1 cellular context compared by ENCODE assay signal in the genomic region with DNA sequence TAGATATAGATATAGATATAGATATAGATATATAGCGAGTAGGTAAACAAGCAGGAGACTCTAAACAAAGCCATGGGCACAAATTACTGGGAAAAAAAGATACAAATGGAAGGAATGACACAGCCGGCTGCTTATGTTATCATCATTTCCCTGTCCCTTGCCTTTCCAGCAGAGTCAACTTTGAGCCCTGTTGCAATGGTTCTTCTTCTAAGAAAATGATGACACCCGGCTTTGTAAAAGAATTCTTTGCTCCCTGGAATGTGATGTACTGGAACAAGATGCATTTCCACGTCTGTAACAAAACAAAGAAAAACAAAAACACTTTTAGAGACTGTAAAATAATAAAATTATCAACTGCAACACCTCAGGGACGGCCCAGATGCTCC.
TF ChIP-seq lines count a peak whose summit lies in the region.

No MANE protein-coding gene starts in this region.

TF ChIP-seq in GM23338, 12 proteins besides CTCF, POLR2A, EP300 and RAD21 (continued from another document):
- TF ChIP-seq, protein P1, sequence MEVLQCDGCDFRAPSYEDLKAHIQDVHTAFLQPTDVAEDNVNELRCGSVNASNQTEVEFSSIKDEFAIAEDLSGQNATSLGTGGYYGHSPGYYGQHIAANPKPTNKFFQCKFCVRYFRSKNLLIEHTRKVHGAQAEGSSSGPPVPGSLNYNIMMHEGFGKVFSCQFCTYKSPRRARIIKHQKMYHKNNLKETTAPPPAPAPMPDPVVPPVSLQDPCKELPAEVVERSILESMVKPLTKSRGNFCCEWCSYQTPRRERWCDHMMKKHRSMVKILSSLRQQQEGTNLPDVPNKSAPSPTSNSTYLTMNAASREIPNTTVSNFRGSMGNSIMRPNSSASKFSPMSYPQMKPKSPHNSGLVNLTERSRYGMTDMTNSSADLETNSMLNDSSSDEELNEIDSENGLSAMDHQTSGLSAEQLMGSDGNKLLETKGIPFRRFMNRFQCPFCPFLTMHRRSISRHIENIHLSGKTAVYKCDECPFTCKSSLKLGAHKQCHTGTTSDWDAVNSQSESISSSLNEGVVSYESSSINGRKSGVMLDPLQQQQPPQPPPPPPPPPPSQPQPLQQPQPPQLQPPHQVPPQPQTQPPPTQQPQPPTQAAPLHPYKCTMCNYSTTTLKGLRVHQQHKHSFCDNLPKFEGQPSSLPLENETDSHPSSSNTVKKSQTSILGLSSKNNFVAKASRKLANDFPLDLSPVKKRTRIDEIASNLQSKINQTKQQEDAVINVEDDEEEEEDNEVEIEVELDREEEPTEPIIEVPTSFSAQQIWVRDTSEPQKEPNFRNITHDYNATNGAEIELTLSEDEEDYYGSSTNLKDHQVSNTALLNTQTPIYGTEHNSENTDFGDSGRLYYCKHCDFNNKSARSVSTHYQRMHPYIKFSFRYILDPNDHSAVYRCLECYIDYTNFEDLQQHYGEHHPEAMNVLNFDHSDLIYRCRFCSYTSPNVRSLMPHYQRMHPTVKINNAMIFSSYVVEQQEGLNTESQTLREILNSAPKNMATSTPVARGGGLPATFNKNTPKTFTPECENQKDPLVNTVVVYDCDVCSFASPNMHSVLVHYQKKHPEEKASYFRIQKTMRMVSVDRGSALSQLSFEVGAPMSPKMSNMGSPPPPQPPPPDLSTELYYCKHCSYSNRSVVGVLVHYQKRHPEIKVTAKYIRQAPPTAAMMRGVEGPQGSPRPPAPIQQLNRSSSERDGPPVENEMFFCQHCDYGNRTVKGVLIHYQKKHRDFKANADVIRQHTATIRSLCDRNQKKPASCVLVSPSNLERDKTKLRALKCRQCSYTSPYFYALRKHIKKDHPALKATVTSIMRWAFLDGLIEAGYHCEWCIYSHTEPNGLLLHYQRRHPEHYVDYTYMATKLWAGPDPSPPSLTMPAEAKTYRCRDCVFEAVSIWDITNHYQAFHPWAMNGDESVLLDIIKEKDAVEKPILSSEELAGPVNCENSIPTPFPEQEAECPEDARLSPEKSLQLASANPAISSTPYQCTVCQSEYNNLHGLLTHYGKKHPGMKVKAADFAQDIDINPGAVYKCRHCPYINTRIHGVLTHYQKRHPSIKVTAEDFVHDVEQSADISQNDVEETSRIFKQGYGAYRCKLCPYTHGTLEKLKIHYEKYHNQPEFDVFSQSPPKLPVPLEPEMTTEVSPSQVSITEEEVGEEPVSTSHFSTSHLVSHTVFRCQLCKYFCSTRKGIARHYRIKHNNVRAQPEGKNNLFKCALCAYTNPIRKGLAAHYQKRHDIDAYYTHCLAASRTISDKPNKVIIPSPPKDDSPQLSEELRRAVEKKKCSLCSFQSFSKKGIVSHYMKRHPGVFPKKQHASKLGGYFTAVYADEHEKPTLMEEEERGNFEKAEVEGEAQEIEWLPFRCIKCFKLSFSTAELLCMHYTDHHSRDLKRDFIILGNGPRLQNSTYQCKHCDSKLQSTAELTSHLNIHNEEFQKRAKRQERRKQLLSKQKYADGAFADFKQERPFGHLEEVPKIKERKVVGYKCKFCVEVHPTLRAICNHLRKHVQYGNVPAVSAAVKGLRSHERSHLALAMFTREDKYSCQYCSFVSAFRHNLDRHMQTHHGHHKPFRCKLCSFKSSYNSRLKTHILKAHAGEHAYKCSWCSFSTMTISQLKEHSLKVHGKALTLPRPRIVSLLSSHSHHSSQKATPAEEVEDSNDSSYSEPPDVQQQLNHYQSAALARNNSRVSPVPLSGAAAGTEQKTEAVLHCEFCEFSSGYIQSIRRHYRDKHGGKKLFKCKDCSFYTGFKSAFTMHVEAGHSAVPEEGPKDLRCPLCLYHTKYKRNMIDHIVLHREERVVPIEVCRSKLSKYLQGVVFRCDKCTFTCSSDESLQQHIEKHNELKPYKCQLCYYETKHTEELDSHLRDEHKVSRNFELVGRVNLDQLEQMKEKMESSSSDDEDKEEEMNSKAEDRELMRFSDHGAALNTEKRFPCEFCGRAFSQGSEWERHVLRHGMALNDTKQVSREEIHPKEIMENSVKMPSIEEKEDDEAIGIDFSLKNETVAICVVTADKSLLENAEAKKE (CRISPR knock-in tag; IDR thresholded peaks at IDR 0.05), result no peak
- TF ChIP-seq JUNB (IDR thresholded peaks at IDR 0.05; ENCODE audit: unreplicated experiment) (no peak), STAT1 (IDR thresholded peaks at IDR 0.05; ENCODE audit: unreplicated experiment) (no peak), CREB1 (CRISPR knock-in tag; IDR thresholded peaks at IDR 0.05; ENCODE audit: low read depth) (no peak), NANOG (IDR thresholded peaks at IDR 0.05; ENCODE audit: borderline replicate concordance) (no peak), EZH2phosphoT487 (IDR thresholded peaks at IDR 0.05; ENCODE audit: unreplicated experiment) (no peak), ZNF331 (CRISPR knock-in tag; IDR thresholded peaks at IDR 0.05; ENCODE audit: low read depth) (no peak), POLR2AphosphoS5 (IDR thresholded peaks at IDR 0.05; ENCODE audit: low read depth) (no peak)
